Comparison of ENCODE assay signal across 13 cellular contexts in the genomic region with DNA sequence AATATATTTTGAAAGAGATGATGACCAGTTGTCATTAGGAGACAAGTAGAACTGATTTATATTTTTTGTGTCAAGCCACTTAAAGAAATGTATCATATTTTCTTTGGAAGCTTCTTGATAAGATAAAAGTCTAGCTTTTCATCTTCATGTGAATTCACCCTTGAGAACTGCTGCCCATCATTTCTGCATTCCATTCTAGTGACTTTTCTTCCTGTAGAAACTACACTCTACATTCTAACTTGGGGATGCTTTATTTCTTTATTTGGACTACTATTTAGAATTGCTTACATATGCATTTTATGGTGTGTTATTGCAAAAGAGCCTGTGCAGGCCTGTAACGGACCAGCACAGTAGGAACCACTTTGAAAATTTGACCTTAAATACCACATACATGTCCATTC.
DNase-seq lines count a peak whose midpoint lies in the region; ATAC-seq and TF ChIP-seq lines count a peak whose summit lies in the region.
"Had no signal": no experiment of that assay in that cellular context is flagged by ENCODE, and none has a peak within 500 bp of the region (broad histone marks: within the 10 kb centered on the region; RNA-seq: fewer than 3 reads in every experiment).

No MANE protein-coding gene starts in this region.

- H3K4me1 Mint-ChIP-seq in natural killer cell: no peaks in the 10 kb centered on the region

- DNase-seq in EH (ENCODE audit: low read depth) (peak; percentile 85), RPMI7951 (ENCODE audit: low read depth) (peak; percentile 19), fibroblast of gingiva (ENCODE audit: low read depth) (peak; percentile 16), osteoblast (ENCODE audit: insufficient read length, low spot score, missing footprints) (peak; percentile 71), natural killer cell (no peak), anterior cingulate cortex (lab: John Stamatoyannopoulos, UW) (no peak)
- no peak for DNase-seq in activated CD4-positive, CD25-positive, alpha-beta regulatory T cell treated with anti-CD3 and anti-CD28 coated beads, Interleukin-2, amount 50 U/mL, for 72 hours
- no peak for DNase-seq in stimulated activated CD4-positive, alpha-beta T cell treated with anti-CD3 and anti-CD28 coated beads, Interleukin-4, amount 100 ng/mL, for 4 hours
- DNase-seq: activated T-cell treated with anti-CD3 and anti-CD28 coated beads, Interleukin-2, amount 50 U/mL, for 4 hours; MG63; sigmoid colon had no signal

- no peaks in the 10 kb centered on the region for H3K79me2 ChIP-seq in osteoblast (ENCODE audit: insufficient read depth, low read length)

- H3K4me1 ChIP-seq in osteoblast (ENCODE audit: insufficient read depth, low read length): peaks cover 15% of the 10 kb centered on the region
- H3K4me1 ChIP-seq: sigmoid colon, suprapubic skin had no signal

- H3K36me3 ChIP-seq in osteoblast (ENCODE audit: insufficient read depth, low read length): no peaks in the 10 kb centered on the region
- H3K36me3 ChIP-seq: MG63, sigmoid colon, suprapubic skin had no signal

- H4K20me1 ChIP-seq in osteoblast (ENCODE audit: insufficient read depth, low read length): no peaks in the 10 kb centered on the region

- H3K4me3 ChIP-seq in osteoblast (ENCODE audit: insufficient read depth, low read length): no peak overlapping the region
- H3K4me3 ChIP-seq: MG63, sigmoid colon, suprapubic skin had no signal

- no peaks in the 10 kb centered on the region for H3K27me3 ChIP-seq in osteoblast (ENCODE audit: insufficient read depth, low read length)
- H3K27me3 ChIP-seq: MG63, sigmoid colon, suprapubic skin had no signal

- H3K27ac Mint-ChIP-seq in natural killer cell: no peak overlapping the region
- H3K27ac Mint-ChIP-seq: brain had no signal

- no peaks in the 10 kb centered on the region for H3K27me3 Mint-ChIP-seq in natural killer cell (ENCODE audit: low read depth in 2 of 2)
- H3K27me3 Mint-ChIP-seq: brain had no signal

- H3K36me3 Mint-ChIP-seq in natural killer cell: no peaks in the 10 kb centered on the region
- H3K36me3 Mint-ChIP-seq: brain had no signal

- no peaks in the 10 kb centered on the region for H3K9me3 ChIP-seq in osteoblast (ENCODE audit: low read depth, low read length)
- H3K9me3 ChIP-seq: MG63, sigmoid colon, suprapubic skin had no signal

- intact Hi-C loops in natural killer cell (cut with micrococcal nuclease): no loop called here

- no peak for ATAC-seq in natural killer cell
- ATAC-seq: activated T-cell treated with anti-CD3 and anti-CD28 coated beads, Interleukin-2, amount 50 U/mL, for 4 hours had no signal

- TF ChIP-seq CTCF in osteoblast (IDR thresholded peaks at IDR 0.05; ENCODE audit: extremely low read depth, low read depth, low read length) (no peak), natural killer cell (IDR thresholded peaks at IDR 0.05) (no peak)

- peaks cover 3 to 11% of the 10 kb centered on the region in 2 donors for H3K9me3 Mint-ChIP-seq in natural killer cell
- H3K9me3 Mint-ChIP-seq: activated T-cell treated with anti-CD3 and anti-CD28 coated beads, Interleukin-2, amount 50 U/mL, for 4 hours; brain had no signal

- no peak overlapping the region for H3K4me2 ChIP-seq in osteoblast (ENCODE audit: insufficient read depth, low read length)

- H3K4me3 Mint-ChIP-seq in natural killer cell: no peak overlapping the region
- H3K4me3 Mint-ChIP-seq: activated T-cell treated with anti-CD3 and anti-CD28 coated beads, Interleukin-2, amount 50 U/mL, for 4 hours; brain had no signal

- H3K27ac ChIP-seq in osteoblast (ENCODE audit: low read depth, low read length): peak overlapping the region; percentile 7
- H3K27ac ChIP-seq: sigmoid colon, suprapubic skin had no signal

- H2AFZ ChIP-seq in osteoblast (ENCODE audit: low read length): no peak overlapping the region

Comparison
In these comparisons a context has a peak if more than half of its experiments do, and no peak if none do; other contexts are left out.
1. DNase-seq: peak in EH (single experiment), RPMI7951 (single experiment), fibroblast of gingiva (single experiment) and osteoblast (single experiment); none in activated CD4-positive, CD25-positive, alpha-beta regulatory T cell treated with anti-CD3 and anti-CD28 coated beads, Interleukin-2, amount 50 U/mL, for 72 hours (single experiment), natural killer cell (single experiment), stimulated activated CD4-positive, alpha-beta T cell treated with anti-CD3 and anti-CD28 coated beads, Interleukin-4, amount 100 ng/mL, for 4 hours (0 of 2) and anterior cingulate cortex (0 of 58).